In the genomic region with DNA sequence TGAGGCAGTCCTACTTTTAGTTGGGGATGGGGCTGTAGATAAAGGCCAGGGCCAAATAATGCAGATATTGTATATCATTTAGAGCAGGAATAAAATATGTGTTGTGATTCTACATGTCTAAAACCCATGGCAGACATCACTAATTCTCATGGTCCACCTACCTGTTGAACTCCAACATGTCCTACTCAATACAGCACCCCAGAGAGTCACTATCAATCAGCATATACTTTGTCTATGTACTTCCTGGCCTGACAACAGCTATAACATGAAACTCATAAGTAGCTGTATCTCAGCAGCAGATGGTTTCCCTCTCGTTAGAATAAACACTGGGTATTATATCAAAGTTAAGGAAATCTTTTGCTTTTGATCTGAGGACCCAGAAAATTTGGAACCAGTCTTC, we compare ENCODE assay signal across 1 cellular context.
TF ChIP-seq lines count a peak whose summit lies in the region.

No MANE protein-coding gene starts in this region.

TF ChIP-seq in H1, 55 proteins besides CTCF, POLR2A, EP300 and RAD21:
- TF ChIP-seq NRF1 (IDR thresholded peaks at IDR 0.05; ENCODE audit: low read depth, low read length): no peak
- no peak for TF ChIP-seq CEBPB (IDR thresholded peaks at IDR 0.05; ENCODE audit: low read depth, low read length)
- no peak for TF ChIP-seq CTBP2 (IDR thresholded peaks at IDR 0.05; ENCODE audit: borderline replicate concordance, insufficient read depth, insufficient read length, low read length)
- no peak for TF ChIP-seq HDAC2 (IDR thresholded peaks at IDR 0.05; ENCODE audit: borderline replicate concordance in 1 of 2, low read depth in 2 of 2, low read length in 2 of 2)
- no peak for TF ChIP-seq NANOG (IDR thresholded peaks at IDR 0.05; ENCODE audit: insufficient read depth, low read depth, low read length, poor library complexity, severe bottlenecking)
- no peak for TF ChIP-seq CHD1 (IDR thresholded peaks at IDR 0.05; ENCODE audit: low read depth, low read length)
- TF ChIP-seq GTF2F1 (IDR thresholded peaks at IDR 0.05; ENCODE audit: borderline replicate concordance, low read depth, low read length): no peak
